22 cellular contexts compared by ENCODE assay signal in the genomic region with DNA sequence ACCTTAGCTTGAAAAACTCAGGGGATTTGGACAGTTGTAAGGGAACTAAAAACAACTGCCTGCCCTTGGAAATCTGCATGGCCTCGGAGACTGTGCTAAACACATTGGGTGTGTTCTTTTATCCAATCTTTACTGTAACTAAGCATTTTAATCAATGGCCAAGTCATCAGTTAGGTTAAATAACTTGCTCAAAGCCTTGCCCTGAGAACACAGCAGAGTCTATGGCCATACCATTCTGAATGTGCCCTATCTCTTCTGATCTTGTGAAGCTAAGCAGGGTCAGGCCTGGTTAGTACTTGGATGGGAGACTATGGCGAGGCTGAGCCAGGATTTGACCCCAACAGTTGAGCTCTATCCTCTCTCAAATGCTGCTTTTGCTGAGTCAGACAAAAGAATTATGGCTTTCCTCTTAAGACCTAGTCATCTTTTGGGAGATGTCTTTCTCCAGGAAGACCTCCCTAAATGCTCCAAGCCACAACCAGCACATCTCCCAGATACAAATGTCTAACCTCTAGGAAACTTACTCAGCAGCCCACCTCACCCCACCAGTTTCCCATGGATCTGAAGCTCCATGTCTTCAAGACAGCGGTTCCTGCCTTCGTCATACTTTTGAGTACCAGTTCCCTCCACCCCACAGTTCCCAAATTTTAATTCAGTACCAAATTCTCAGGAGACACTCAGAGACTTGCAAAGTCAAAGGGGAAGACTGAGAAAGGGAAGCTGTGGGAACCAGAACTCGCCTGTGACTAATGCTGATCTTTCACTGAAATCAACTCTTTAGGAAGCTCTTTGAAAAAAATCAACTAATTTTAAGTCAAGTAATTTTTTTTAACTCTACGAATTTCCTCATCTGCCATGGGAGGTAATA.
DNase-seq lines count a peak whose midpoint lies in the region; ATAC-seq and TF ChIP-seq lines count a peak whose summit lies in the region.
"Had no signal": no experiment of that assay in that cellular context is flagged by ENCODE, and none has a peak within 500 bp of the region (broad histone marks: within the 10 kb centered on the region; RNA-seq: fewer than 3 reads in every experiment).

No MANE protein-coding gene starts in this region.

- H3K4me3 Mint-ChIP-seq in activated T-cell treated with anti-CD3 and anti-CD28 coated beads, Interleukin-2, amount 50 U/mL, for 72 hours = peak overlapping the region in 1 of 2 donors; percentile 10
- H3K4me3 Mint-ChIP-seq in stimulated activated effector memory CD8-positive, alpha-beta T cell treated with anti-CD3 and anti-CD28 coated beads, Interleukin-12 subunit alpha, Interleukin-12 subunit beta, amount 100 ng/mL, for 72 hours = no peak overlapping the region
- no peak overlapping the region for H3K4me3 Mint-ChIP-seq in WTC11
- H3K4me3 Mint-ChIP-seq: activated naive CD4-positive, alpha-beta T cell treated with anti-CD3 and anti-CD28 coated beads, Interleukin-2, amount 10 ng/mL, durations not matched to agents 7 days and 5 days; CD4-positive, alpha-beta T cell; central memory CD8-positive, alpha-beta T cell; immature natural killer cell had no signal

- peaks cover 16% of the 10 kb centered on the region for H3K27me3 Mint-ChIP-seq in activated T-cell treated with anti-CD3 and anti-CD28 coated beads, Interleukin-2, amount 50 U/mL, for 72 hours (ENCODE audit: low read depth)
- H3K27me3 Mint-ChIP-seq in WTC11 (ENCODE audit: low read depth) = no peaks in the 10 kb centered on the region
- H3K27me3 Mint-ChIP-seq: central memory CD8-positive, alpha-beta T cell had no signal

- no peaks in the 10 kb centered on the region for H3K36me3 ChIP-seq in heart right ventricle
- H3K36me3 ChIP-seq: prostate gland, uterus had no signal

- no peaks in the 10 kb centered on the region for H3K9me3 ChIP-seq in heart right ventricle
- H3K9me3 ChIP-seq: prostate gland, uterus had no signal

- peaks cover 2 to 3% of the 10 kb centered on the region in 2 donors for H3K9me3 Mint-ChIP-seq in activated T-cell treated with anti-CD3 and anti-CD28 coated beads, Interleukin-2, amount 50 U/mL, for 72 hours
- H3K9me3 Mint-ChIP-seq in stimulated activated effector memory CD8-positive, alpha-beta T cell treated with anti-CD3 and anti-CD28 coated beads, Interleukin-12 subunit alpha, Interleukin-12 subunit beta, amount 100 ng/mL, for 72 hours = no peaks in the 10 kb centered on the region
- 0 out of 2 replicates have a peak, but pooled peaks cover 5% of the 10 kb centered on the region for H3K9me3 Mint-ChIP-seq in WTC11
- H3K9me3 Mint-ChIP-seq: activated naive CD4-positive, alpha-beta T cell treated with anti-CD3 and anti-CD28 coated beads, Interleukin-2, amount 10 ng/mL, durations not matched to agents 7 days and 5 days; CD4-positive, alpha-beta T cell; central memory CD8-positive, alpha-beta T cell had no signal

- peaks cover 0 to 5% (median 0%) of the 10 kb centered on the region in 7 donors for H3K27me3 ChIP-seq in heart right ventricle
- H3K27me3 ChIP-seq: hepatocyte, uterus had no signal

- POLR2A ChIA-PET in WTC11 (lab: Charles Lee) = no interaction called here

- peaks cover 88% of the 10 kb centered on the region for H3K4me1 Mint-ChIP-seq in activated T-cell treated with anti-CD3 and anti-CD28 coated beads, Interleukin-2, amount 50 U/mL, for 72 hours (ENCODE audit: low read depth)
- peaks cover 96% of the 10 kb centered on the region for H3K4me1 Mint-ChIP-seq in stimulated activated effector memory CD8-positive, alpha-beta T cell treated with anti-CD3 and anti-CD28 coated beads, Interleukin-12 subunit alpha, Interleukin-12 subunit beta, amount 100 ng/mL, for 72 hours
- H3K4me1 Mint-ChIP-seq in WTC11 = peaks cover 17% of the 10 kb centered on the region

- TF ChIP-seq CTCF in heart right ventricle (IDR thresholded peaks at IDR 0.05) = no peak
- TF ChIP-seq CTCF in WTC11 (IDR thresholded peaks at IDR 0.05) = no peak

- no peak overlapping the region for H3K4me3 ChIP-seq in heart right ventricle
- H3K4me3 ChIP-seq: hepatocyte, prostate gland, uterus had no signal

- intact Hi-C loops in heart right ventricle (cut with DNase I) = loop anchor here in 3 of 10 donors (5.0 to 10.0 kb wide), 3 partner anchors 330 to 760 kb away; partner anchors contain the start of gene MAF (in 2 of the 3)

- WGBS in heart right ventricle, 2 donors = 70 to 81% methylated on average over 6 of the region's 6 CpGs

- peak overlapping the region; percentile 74 for H3K27ac Mint-ChIP-seq in activated T-cell treated with anti-CD3 and anti-CD28 coated beads, Interleukin-2, amount 50 U/mL, for 72 hours
- H3K27ac Mint-ChIP-seq in stimulated activated effector memory CD8-positive, alpha-beta T cell treated with anti-CD3 and anti-CD28 coated beads, Interleukin-12 subunit alpha, Interleukin-12 subunit beta, amount 100 ng/mL, for 72 hours = peak overlapping the region; percentile 60
- no peak overlapping the region for H3K27ac Mint-ChIP-seq in WTC11
- H3K27ac Mint-ChIP-seq: activated naive CD4-positive, alpha-beta T cell treated with anti-CD3 and anti-CD28 coated beads, Interleukin-2, amount 10 ng/mL, durations not matched to agents 7 days and 5 days; CD4-positive, alpha-beta T cell had no signal

- peaks cover 3 to 58% (median 13%) of the 10 kb centered on the region in 9 donors for H3K4me1 ChIP-seq in heart right ventricle
- H3K4me1 ChIP-seq: prostate gland, uterus had no signal

- peak in 1 of 2 donors; percentile 46 for DNase-seq in activated T-cell treated with anti-CD3 and anti-CD28 coated beads, Interleukin-2, amount 50 U/mL, for 72 hours
- DNase-seq in activated T-cell treated with anti-CD3 and anti-CD28 coated beads for 4 hours (no peak), NOMO-1 (lab: John Stamatoyannopoulos, UW; ENCODE audit: unreplicated experiment in 2 of 2) (peak; percentile 58 to 66), heart right ventricle (peak in 1 of 2 donors; percentile 24), SK-N-DZ (ENCODE audit: low spot score) (no peak), NCI-H2227 (lab: John Stamatoyannopoulos, UW; ENCODE audit: unreplicated experiment) (no peak), WTC11 (ENCODE audit: low spot score) (no peak)
- no peak for DNase-seq in stimulated activated effector memory CD8-positive, alpha-beta T cell treated with anti-CD3 and anti-CD28 coated beads, Interleukin-12 subunit alpha, Interleukin-12 subunit beta, amount 100 ng/mL, for 72 hours (ENCODE audit: low spot score in 2 of 2)
- DNase-seq: activated CD4-positive, alpha-beta T cell treated with anti-CD3 and anti-CD28 coated beads, Interleukin-2, amount 50 U/mL, for 48 hours; activated naive CD4-positive, alpha-beta T cell treated with anti-CD3 and anti-CD28 coated beads, Interleukin-2, amount 10 ng/mL, durations not matched to agents 7 days and 5 days; aorta; CD4-positive, alpha-beta T cell; H7; immature natural killer cell; NCI-H146; NCI-H524; uterus had no signal

- peaks cover 1 to 2% of the 10 kb centered on the region in 2 donors for H3K36me3 Mint-ChIP-seq in activated T-cell treated with anti-CD3 and anti-CD28 coated beads, Interleukin-2, amount 50 U/mL, for 72 hours (ENCODE audit: insufficient read depth in 2 of 2)
- H3K36me3 Mint-ChIP-seq in stimulated activated effector memory CD8-positive, alpha-beta T cell treated with anti-CD3 and anti-CD28 coated beads, Interleukin-12 subunit alpha, Interleukin-12 subunit beta, amount 100 ng/mL, for 72 hours = peaks cover 5% of the 10 kb centered on the region
- H3K36me3 Mint-ChIP-seq in WTC11 = no peaks in the 10 kb centered on the region
- H3K36me3 Mint-ChIP-seq: immature natural killer cell had no signal

- ATAC-seq in activated T-cell treated with anti-CD3 and anti-CD28 coated beads, Interleukin-2, amount 50 U/mL, for 72 hours (replicated peaks in 1 of 2) = no peak
- ATAC-seq in heart right ventricle (peak in 7 of 8 donors; percentile 34 to 55 (median 45)), WTC11 (no peak)
- no peak for ATAC-seq in stimulated activated effector memory CD8-positive, alpha-beta T cell treated with anti-CD3 and anti-CD28 coated beads, Interleukin-12 subunit alpha, Interleukin-12 subunit beta, amount 100 ng/mL, for 72 hours

- peak overlapping the region in 7 of 10 donors; percentile 33 to 68 (median 63) for H3K27ac ChIP-seq in heart right ventricle
- H3K27ac ChIP-seq: epithelial cell of prostate, hepatocyte, prostate gland, RWPE1, uterus had no signal

- CTCF ChIA-PET in WTC11 (lab: Charles Lee) = interaction anchor here (0.8 to 1.0 kb wide), 2 partner anchors 334 to 336 kb away, joined by 4 read pairs; partner anchors contain the start of gene MAF

TF ChIP-seq in WTC11, 78 proteins besides CTCF, POLR2A, EP300 and RAD21 (continues in another document):
- TF ChIP-seq ZSCAN18 (CRISPR knock-in tag; IDR thresholded peaks at IDR 0.05) (no peak), ZNF219 (CRISPR knock-in tag; IDR thresholded peaks at IDR 0.05; ENCODE audit: borderline replicate concordance) (no peak), E2F1 (CRISPR knock-in tag; IDR thresholded peaks at IDR 0.05) (no peak)

Comparison
In these comparisons a context has a peak if more than half of its experiments do, and no peak if none do; other contexts are left out.
1. ATAC-seq: peak in heart right ventricle (7 of 8); none in activated T-cell treated with anti-CD3 and anti-CD28 coated beads, Interleukin-2, amount 50 U/mL, for 72 hours (0 of 2), stimulated activated effector memory CD8-positive, alpha-beta T cell treated with anti-CD3 and anti-CD28 coated beads, Interleukin-12 subunit alpha, Interleukin-12 subunit beta, amount 100 ng/mL, for 72 hours (single experiment) and WTC11 (single experiment).
2. DNase-seq: peak in NOMO-1 (2 of 2); none in activated T-cell treated with anti-CD3 and anti-CD28 coated beads for 4 hours (single experiment), stimulated activated effector memory CD8-positive, alpha-beta T cell treated with anti-CD3 and anti-CD28 coated beads, Interleukin-12 subunit alpha, Interleukin-12 subunit beta, amount 100 ng/mL, for 72 hours (0 of 2), SK-N-DZ (single experiment), NCI-H2227 (single experiment) and WTC11 (single experiment).